In the genomic region with DNA sequence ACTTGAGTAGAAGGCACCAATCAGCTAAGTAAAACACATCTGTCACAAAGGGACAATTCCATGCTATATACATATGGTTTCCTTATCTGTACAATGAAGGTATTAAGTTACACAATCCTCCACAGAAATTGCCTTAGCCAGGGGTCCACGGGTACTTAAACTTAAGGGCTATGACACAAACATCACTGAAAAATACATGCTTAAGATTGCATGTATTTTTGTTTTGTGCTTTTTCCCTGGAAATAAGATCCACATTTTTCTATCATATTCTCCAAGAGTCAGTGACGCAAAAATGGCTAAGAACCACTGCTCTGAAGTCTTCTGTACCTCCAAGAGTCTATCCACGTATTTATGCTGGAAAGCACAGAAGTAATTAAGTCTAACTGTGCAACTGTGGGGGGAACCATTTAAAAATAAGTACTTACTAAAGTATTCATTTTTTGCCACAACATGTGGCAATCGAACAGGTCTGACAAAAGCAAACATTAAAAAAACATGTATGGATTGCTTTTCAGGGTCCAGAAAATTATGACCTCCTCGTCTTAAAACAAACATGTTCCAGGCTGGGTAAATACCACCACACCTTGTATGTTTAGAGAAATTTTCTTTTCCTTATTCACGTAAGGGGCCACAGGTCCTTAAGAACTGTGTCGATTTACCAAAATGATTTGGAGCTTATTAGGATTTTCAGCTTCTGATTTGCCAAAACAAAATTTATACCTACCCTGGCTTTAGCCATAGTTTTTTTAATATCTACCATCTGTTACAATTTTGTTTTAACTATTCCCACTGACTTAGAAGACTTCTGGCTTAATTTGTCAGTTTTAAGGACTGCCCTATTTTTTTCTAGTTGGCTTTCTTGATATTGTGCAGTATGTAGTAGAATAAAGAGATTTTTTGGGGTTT, we compare ENCODE assay signal across 7 cellular contexts. TPM values are rescaled to one million over a fixed set of nuclear protein-coding genes. Genes with fewer than 3 reads are reported as not detected.
DNase-seq lines count a peak whose midpoint lies in the region; ATAC-seq and TF ChIP-seq lines count a peak whose summit lies in the region.

No MANE protein-coding gene starts in this region.

- peak overlapping the region; percentile 99 for H3K4me3 Mint-ChIP-seq in HFFc6
- H3K4me3 Mint-ChIP-seq in activated T-helper 17 cell treated with anti-CD3 and anti-CD28 coated beads, Interleukin-2, amount 50 U/mL, for 72 hours, result peak overlapping the region; percentile 95
- peak overlapping the region; percentile 89 to 96 for H3K4me3 Mint-ChIP-seq in stimulated activated naive B cell treated with anti-CD40 and anti-IgM and Interleukin-4, amounts not matched to agents 10 μg/mL and 1 μg/mL and 100 μg/mL, for 72 hours

- H3K27ac ChIP-seq in iPS-18a (ENCODE audit: low read length), result no peak overlapping the region

- peaks cover 64% of the 10 kb centered on the region for H3K36me3 ChIP-seq in iPS-18a (ENCODE audit: control insufficient read depth, low read depth, low read length)

- no peak for TF ChIP-seq CTCF in HFFc6 (IDR thresholded peaks at IDR 0.05)

- H3K9ac ChIP-seq in iPS-18a (ENCODE audit: low read length), result peak overlapping the region; percentile 98

- ATAC-seq in activated T-helper 17 cell treated with anti-CD3 and anti-CD28 coated beads, Interleukin-2, amount 50 U/mL, for 72 hours (replicated peaks), result no peak
- ATAC-seq in stimulated activated naive B cell treated with anti-CD40 and anti-IgM and Interleukin-4, amounts not matched to agents 10 μg/mL and 1 μg/mL and 100 μg/mL, for 72 hours (replicated peaks), result no peak
- no peak for ATAC-seq in HG02885 (IDR thresholded peaks at IDR 0.05; ENCODE audit: poor library complexity, unreplicated experiment)

- H3K4me3 ChIP-seq in iPS-18a (ENCODE audit: low read length), result peak overlapping the region; percentile 97

- H3K4me1 ChIP-seq in iPS-18a (ENCODE audit: control insufficient read depth, low read depth, low read length), result peaks cover 24% of the 10 kb centered on the region

- peaks cover 57% of the 10 kb centered on the region for H3K4me1 Mint-ChIP-seq in HFFc6 (ENCODE audit: low read depth)
- H3K4me1 Mint-ChIP-seq in activated T-helper 17 cell treated with anti-CD3 and anti-CD28 coated beads, Interleukin-2, amount 50 U/mL, for 72 hours, result peaks cover 41% of the 10 kb centered on the region
- H3K4me1 Mint-ChIP-seq in stimulated activated naive B cell treated with anti-CD40 and anti-IgM and Interleukin-4, amounts not matched to agents 10 μg/mL and 1 μg/mL and 100 μg/mL, for 72 hours, result peaks cover 22 to 51% of the 10 kb centered on the region in 2 donors

- H3K27ac Mint-ChIP-seq in HFFc6, result peak overlapping the region; percentile 99
- H3K27ac Mint-ChIP-seq in activated T-helper 17 cell treated with anti-CD3 and anti-CD28 coated beads, Interleukin-2, amount 50 U/mL, for 72 hours, result peak overlapping the region; percentile 99
- H3K27ac Mint-ChIP-seq in stimulated activated naive B cell treated with anti-CD40 and anti-IgM and Interleukin-4, amounts not matched to agents 10 μg/mL and 1 μg/mL and 100 μg/mL, for 72 hours, result peak overlapping the region; percentile 99

- H3K36me3 Mint-ChIP-seq in HFFc6 (ENCODE audit: low read depth), result peaks cover 77% of the 10 kb centered on the region
- peaks cover 85% of the 10 kb centered on the region for H3K36me3 Mint-ChIP-seq in activated T-helper 17 cell treated with anti-CD3 and anti-CD28 coated beads, Interleukin-2, amount 50 U/mL, for 72 hours (ENCODE audit: low read depth)
- H3K36me3 Mint-ChIP-seq in stimulated activated naive B cell treated with anti-CD40 and anti-IgM and Interleukin-4, amounts not matched to agents 10 μg/mL and 1 μg/mL and 100 μg/mL, for 72 hours, result peaks cover 33 to 38% of the 10 kb centered on the region in 2 donors

- DNase-seq in HFFc6, result no peak
- DNase-seq in stimulated activated naive B cell treated with anti-CD40 and anti-IgM and Interleukin-4, amounts not matched to agents 10 μg/mL and 1 μg/mL and 100 μg/mL, for 72 hours, result no peak
- no peak for DNase-seq in A172 (ENCODE audit: low spot score)
- no peak for DNase-seq in SIG-M5 (lab: John Stamatoyannopoulos, UW)

- H3K27me3 Mint-ChIP-seq in HFFc6 (ENCODE audit: insufficient read depth), result peaks cover 53% of the 10 kb centered on the region
- no peaks in the 10 kb centered on the region for H3K27me3 Mint-ChIP-seq in activated T-helper 17 cell treated with anti-CD3 and anti-CD28 coated beads, Interleukin-2, amount 50 U/mL, for 72 hours
- H3K27me3 Mint-ChIP-seq in stimulated activated naive B cell treated with anti-CD40 and anti-IgM and Interleukin-4, amounts not matched to agents 10 μg/mL and 1 μg/mL and 100 μg/mL, for 72 hours, result no peaks in the 10 kb centered on the region

- no peaks in the 10 kb centered on the region for H3K9me3 ChIP-seq in iPS-18a (ENCODE audit: control insufficient read depth, low read depth, low read length)

- peaks cover 36% of the 10 kb centered on the region for H3K9me3 Mint-ChIP-seq in HFFc6
- no peaks in the 10 kb centered on the region for H3K9me3 Mint-ChIP-seq in activated T-helper 17 cell treated with anti-CD3 and anti-CD28 coated beads, Interleukin-2, amount 50 U/mL, for 72 hours
- H3K9me3 Mint-ChIP-seq in stimulated activated naive B cell treated with anti-CD40 and anti-IgM and Interleukin-4, amounts not matched to agents 10 μg/mL and 1 μg/mL and 100 μg/mL, for 72 hours, result no peaks in the 10 kb centered on the region

- peaks cover 10% of the 10 kb centered on the region for H3K27me3 ChIP-seq in iPS-18a (ENCODE audit: control insufficient read depth, insufficient read depth, low read length)

RNA-seq across cellular contexts. Expression of a gene that starts 2.8 kb away (rescaled TPM):
- total RNA-seq in HFFc6 (2021; fragmentation: NEBNext Ultra II Directional; extraction: Animal tissue kit (Norgen Biotek cat#: 25700)), result 1,000 to 10,000 TPM in 2 of 6 experiments, 100 to 1,000 TPM in 4; 787 to 1,148 (median 975) TPM
- 100 to 1,000 TPM; 203 to 206 TPM for total RNA-seq in activated T-helper 17 cell treated with anti-CD3 and anti-CD28 coated beads, Interleukin-2, amount 50 U/mL, for 72 hours
- 140 and 141 TPM in 2 replicates for total RNA-seq in A172 (2014; rRNA removed; shearing (Covaris generic))
